13 cellular contexts compared by ENCODE assay signal in the genomic region with DNA sequence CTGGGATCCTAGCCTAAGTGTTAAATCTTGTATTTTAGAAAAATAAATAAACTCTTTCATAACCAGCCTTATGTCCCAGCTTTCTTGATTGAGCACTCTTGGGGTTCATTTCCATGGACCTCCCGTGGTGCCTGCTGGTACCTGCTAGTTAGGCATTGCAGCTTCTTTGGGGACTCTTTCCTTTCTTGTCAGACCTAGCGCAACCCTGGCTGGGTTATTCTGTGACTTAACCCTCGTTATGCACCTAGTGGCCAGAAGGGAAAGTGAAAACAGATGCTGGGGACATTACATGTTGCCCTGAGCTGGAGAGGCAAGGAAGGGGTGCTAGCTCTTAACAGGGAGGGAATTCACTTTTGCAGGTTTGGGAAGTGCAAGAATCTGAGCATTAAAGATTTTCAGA. TPM values are rescaled to one million over a fixed set of nuclear protein-coding genes. Genes with fewer than 3 reads are reported as not detected.
A peak's percentile ranks its signal among the peaks of the same experiment; 100 is the strongest.
DNase-seq lines count a peak whose midpoint lies in the region; FAIRE-seq and TF ChIP-seq lines count a peak whose summit lies in the region.
"Had no signal": no experiment of that assay in that cellular context is flagged by ENCODE, and none has a peak within 500 bp of the region (broad histone marks: within the 10 kb centered on the region; RNA-seq: fewer than 3 reads in every experiment).

No MANE protein-coding gene starts in this region.

- H3K27ac Mint-ChIP-seq in activated naive CD4-positive, alpha-beta T cell treated with anti-CD3 and anti-CD28 coated beads for 36 hours, result no peak overlapping the region
- H3K27ac Mint-ChIP-seq in CD8-positive, alpha-beta memory T cell, result no peak overlapping the region

- no peaks in the 10 kb centered on the region for H3K36me3 ChIP-seq in SK-N-SH (replicated peaks in 1 of 2; ENCODE audit: control insufficient read depth in 1 of 2, insufficient read depth in 2 of 2, low read length in 1 of 2)
- no peaks in the 10 kb centered on the region for H3K36me3 ChIP-seq in CD8-positive, alpha-beta memory T cell (ENCODE audit: insufficient read depth, low read length)

- FAIRE-seq in RCC 7860 (lab: Jason Lieb, UNC), result no peak

- no peaks in the 10 kb centered on the region for H3K79me2 ChIP-seq in SK-N-SH (ENCODE audit: insufficient read depth)

- H3K27me3 ChIP-seq in SK-N-SH (ENCODE audit: insufficient read depth), result no peaks in the 10 kb centered on the region; the same call in 1 of the 2 replicates
- no peaks in the 10 kb centered on the region for H3K27me3 ChIP-seq in CD8-positive, alpha-beta memory T cell (ENCODE audit: insufficient read depth, low read length, poor library complexity, severe bottlenecking)

- H3K9me3 ChIP-seq in SK-N-SH, result no peaks in the 10 kb centered on the region
- no peaks in the 10 kb centered on the region for H3K9me3 ChIP-seq in CD8-positive, alpha-beta memory T cell (ENCODE audit: low read length)
- H3K9me3 ChIP-seq: left ventricle myocardium inferior had no signal

- no peaks in the 10 kb centered on the region for H3K9me3 Mint-ChIP-seq in activated naive CD4-positive, alpha-beta T cell treated with anti-CD3 and anti-CD28 coated beads for 36 hours
- H3K9me3 Mint-ChIP-seq in CD8-positive, alpha-beta memory T cell, result no peaks in the 10 kb centered on the region

- no peaks in the 10 kb centered on the region for H3K27me3 Mint-ChIP-seq in activated naive CD4-positive, alpha-beta T cell treated with anti-CD3 and anti-CD28 coated beads for 36 hours (ENCODE audit: low read depth)
- H3K27me3 Mint-ChIP-seq in CD8-positive, alpha-beta memory T cell, result peaks cover 0 to 2% of the 10 kb centered on the region in 2 donors

- CTCF ChIA-PET in SK-N-SH (lab: Yijun Ruan, JAX), result interaction anchor here (0.9 to 1.5 kb wide), 3 partner anchors 17 to 543 kb away, joined by 3 read pairs; no protein-coding TSS in a partner anchor
- CTCF ChIA-PET in activated naive CD4-positive, alpha-beta T cell treated with anti-CD3 and anti-CD28 coated beads for 36 hours (lab: Charles Lee), result interaction anchor here (1.5 kb wide), 1 partner anchor 20 kb away, joined by 3 read pairs; no protein-coding TSS in a partner anchor
- CTCF ChIA-PET in CD8-positive, alpha-beta memory T cell (lab: Charles Lee), result no interaction called here

- no peak for TF ChIP-seq EP300 in SK-N-SH (IDR thresholded peaks at IDR 0.05; ENCODE audit: borderline replicate concordance in 1 of 2, low read depth in 1 of 2, low read length in 1 of 2)

- no peaks in the 10 kb centered on the region for H4K20me1 ChIP-seq in SK-N-SH (ENCODE audit: insufficient read depth)

- H3K4me2 ChIP-seq in SK-N-SH, result no peak overlapping the region

- no peaks in the 10 kb centered on the region for H3K9me2 ChIP-seq in SK-N-SH

- no peak for TF ChIP-seq RAD21 in SK-N-SH (IDR thresholded peaks at IDR 0.05; ENCODE audit: low read length)

- no peaks in the 10 kb centered on the region for H3K36me3 Mint-ChIP-seq in activated naive CD4-positive, alpha-beta T cell treated with anti-CD3 and anti-CD28 coated beads for 36 hours (ENCODE audit: low read depth)
- H3K36me3 Mint-ChIP-seq in CD8-positive, alpha-beta memory T cell, result peaks cover 0 to 4% (median 0%) of the 10 kb centered on the region in 3 donors

- H3K4me1 ChIP-seq in SK-N-SH (ENCODE audit: control insufficient read depth in 1 of 2, insufficient read depth in 2 of 2, low read depth in 1 of 2, low read length in 1 of 2), result no peaks in the 10 kb centered on the region
- no peaks in the 10 kb centered on the region for H3K4me1 ChIP-seq in CD8-positive, alpha-beta memory T cell (ENCODE audit: insufficient read depth, low read length)
- H3K4me1 ChIP-seq: left ventricle myocardium inferior had no signal

- peak; percentile 24 for TF ChIP-seq CTCF in HFF-Myc (IDR thresholded peaks at IDR 0.05; ENCODE audit: low read depth, low read length, missing control alignments)
- TF ChIP-seq CTCF in SK-N-SH (IDR thresholded peaks at IDR 0.05), result peak; percentile 26; the same call in 1 of the 2 replicates

- H3K4me3 ChIP-seq in HFF-Myc (replicated peaks; ENCODE audit: low read depth, low read length) (no peak overlapping the region), SK-N-SH (ENCODE audit: low read depth in 2 of 2, low read length in 1 of 2) (no peak overlapping the region)
- no peak overlapping the region for H3K4me3 ChIP-seq in CD8-positive, alpha-beta memory T cell (ENCODE audit: low read length)
- H3K4me3 ChIP-seq: left ventricle myocardium inferior had no signal

- no peaks in the 10 kb centered on the region for H3K4me1 Mint-ChIP-seq in activated naive CD4-positive, alpha-beta T cell treated with anti-CD3 and anti-CD28 coated beads for 36 hours (ENCODE audit: low read depth)
- no peaks in the 10 kb centered on the region for H3K4me1 Mint-ChIP-seq in CD8-positive, alpha-beta memory T cell

- 63% methylated on average over 3 of the region's 3 CpGs for WGBS in SK-N-SH (ENCODE audit: low lambda C conversion rate)

- no peak overlapping the region for H3K4me3 Mint-ChIP-seq in activated naive CD4-positive, alpha-beta T cell treated with anti-CD3 and anti-CD28 coated beads for 36 hours
- no peak overlapping the region for H3K4me3 Mint-ChIP-seq in CD8-positive, alpha-beta memory T cell

- DNase-seq in ELF-1 (ENCODE audit: low read depth, low spot score) (peak; percentile 25), HFF-Myc (ENCODE audit: extremely low read depth, low read depth) (no peak), SK-N-SH (peak; percentile 11), iPS DF 4.7 (ENCODE audit: extremely low read depth, low spot score) (peak; percentile 11), RCC 7860 (ENCODE audit: low spot score) (no peak), NCI-H510A treated with DMSO at 0.1 percent for 48 hours (lab: John Stamatoyannopoulos, UW) (no peak)
- DNase-seq in activated naive CD4-positive, alpha-beta T cell treated with anti-CD3 and anti-CD28 coated beads for 36 hours, result no peak
- no peak for DNase-seq in CD8-positive, alpha-beta memory T cell
- DNase-seq: activated CD4-positive, alpha-beta T cell treated with anti-CD3 and anti-CD28 coated beads, Interleukin-2, amount 50 U/mL, for 1 hour; activated gamma-delta T cell; Calu3; left ventricle myocardium inferior; stimulated activated CD4-positive, alpha-beta T cell treated with anti-CD3 and anti-CD28 coated beads, Interleukin-15, amount 100 ng/mL, for 24 hours had no signal

- no peak overlapping the region for H3K27ac ChIP-seq in SK-N-SH (ENCODE audit: low read depth in 2 of 2, low read length in 1 of 2)
- no peak overlapping the region for H3K27ac ChIP-seq in CD8-positive, alpha-beta memory T cell (ENCODE audit: low read depth, low read length)
- H3K27ac ChIP-seq: left ventricle myocardium inferior had no signal

- POLR2A ChIA-PET in SK-N-SH (lab: Yijun Ruan, JAX), result no interaction called here
- POLR2A ChIA-PET in CD8-positive, alpha-beta memory T cell (lab: Charles Lee), result no interaction called here

- H3K9ac ChIP-seq in SK-N-SH, result no peak overlapping the region

- intact Hi-C loops in activated naive CD4-positive, alpha-beta T cell treated with anti-CD3 and anti-CD28 coated beads for 36 hours (cut with micrococcal nuclease), result no loop called here

- H2AFZ ChIP-seq in SK-N-SH (ENCODE audit: low read depth), result no peak overlapping the region

- H3F3A ChIP-seq in SK-N-SH (replicated peaks; ENCODE audit: insufficient read depth), result no peaks in the 10 kb centered on the region

TF ChIP-seq in SK-N-SH, 30 proteins besides CTCF, POLR2A, EP300 and RAD21:
- TF ChIP-seq RXRA (IDR thresholded peaks at IDR 0.05; ENCODE audit: borderline replicate concordance, low read depth) (no peak), SIN3A (IDR thresholded peaks at IDR 0.05; ENCODE audit: borderline replicate concordance, low read depth, low read length) (no peak), JUND (IDR thresholded peaks at IDR 0.05) (no peak), FOXM1 (IDR thresholded peaks at IDR 0.05; ENCODE audit: low read depth) (no peak), PBX3 (IDR thresholded peaks at IDR 0.05) (no peak), NRF1 (IDR thresholded peaks at IDR 0.05; ENCODE audit: low read depth, low read length) (no peak), USF1 (IDR thresholded peaks at IDR 0.05; ENCODE audit: borderline replicate concordance, low read depth) (no peak), YY1 (IDR thresholded peaks at IDR 0.05; ENCODE audit: low read depth) (no peak)
- TF ChIP-seq, protein P1, sequence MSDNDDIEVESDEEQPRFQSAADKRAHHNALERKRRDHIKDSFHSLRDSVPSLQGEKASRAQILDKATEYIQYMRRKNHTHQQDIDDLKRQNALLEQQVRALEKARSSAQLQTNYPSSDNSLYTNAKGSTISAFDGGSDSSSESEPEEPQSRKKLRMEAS (IDR thresholded peaks at IDR 0.05; ENCODE audit: low read depth), result no peak

RNA-seq across cellular contexts. Expression of gene APIP, which starts 46.8 kb away (rescaled TPM):
- 21.3 and 22.5 TPM in 2 replicates for polyA plus RNA-seq in SK-N-SH (2012; rRNA removed)
- polyA plus RNA-seq in SK-N-SH (2012; cell fraction: cytosol; rRNA removed), result 26.6 and 39.0 TPM in 2 replicates
- polyA plus RNA-seq in SK-N-SH (2012; cell fraction: nucleus; rRNA removed), result 13.7 and 26.9 TPM in 2 replicates
- total RNA-seq in activated naive CD4-positive, alpha-beta T cell treated with anti-CD3 and anti-CD28 coated beads for 36 hours, result 10 to 100 TPM; 42.4 to 42.5 TPM
- total RNA-seq in CD8-positive, alpha-beta memory T cell, result 10 to 100 TPM; 36.4 to 38.8 TPM
- polyA plus RNA-seq in CD8-positive, alpha-beta memory T cell, result 20.4 TPM

RNA-seq across cellular contexts. Expression of gene PDHX, which starts 47.0 kb away (rescaled TPM):
- polyA plus RNA-seq in SK-N-SH (2012; rRNA removed), result 14.8 and 19.1 TPM in 2 replicates
- 18.9 and 22.0 TPM in 2 replicates for polyA plus RNA-seq in SK-N-SH (2012; cell fraction: cytosol; rRNA removed)
- 11.6 and 17.0 TPM in 2 replicates for polyA plus RNA-seq in SK-N-SH (2012; cell fraction: nucleus; rRNA removed)
- 10 to 100 TPM; 38.2 to 40.9 TPM for total RNA-seq in activated naive CD4-positive, alpha-beta T cell treated with anti-CD3 and anti-CD28 coated beads for 36 hours
- total RNA-seq in CD8-positive, alpha-beta memory T cell, result 10 to 100 TPM; 37.8 to 41.4 TPM
- 16.3 TPM for polyA plus RNA-seq in CD8-positive, alpha-beta memory T cell

Comparison
In these comparisons a context has a peak if more than half of its experiments do, and no peak if none do; other contexts are left out.
1. DNase-seq: peak in ELF-1 (single experiment), SK-N-SH (single experiment) and iPS DF 4.7 (single experiment); none in HFF-Myc (single experiment), RCC 7860 (single experiment), activated naive CD4-positive, alpha-beta T cell treated with anti-CD3 and anti-CD28 coated beads for 36 hours (single experiment), NCI-H510A treated with DMSO at 0.1 percent for 48 hours (single experiment) and CD8-positive, alpha-beta memory T cell (0 of 5).